Comparison of ENCODE assay signal across 17 cellular contexts in the genomic region with DNA sequence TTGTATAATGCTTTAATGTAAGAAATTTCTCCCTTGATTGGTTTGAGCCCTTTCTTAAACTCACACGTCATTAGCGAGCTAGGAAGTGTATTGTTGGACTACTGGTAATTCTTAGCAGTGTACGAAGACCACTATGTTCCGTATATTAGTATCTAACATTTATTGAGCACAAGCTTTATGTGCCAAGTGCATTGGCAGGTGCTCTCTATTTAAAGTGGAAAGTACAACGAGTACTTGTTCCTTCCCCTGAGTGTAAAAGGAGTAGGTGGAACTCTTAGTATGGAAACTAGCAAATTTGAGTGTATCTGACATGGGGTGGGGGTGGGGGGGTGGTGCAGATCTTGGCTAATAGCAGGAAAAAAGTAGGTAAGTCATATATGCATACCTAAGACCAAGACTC.
DNase-seq lines count a peak whose midpoint lies in the region; ATAC-seq and TF ChIP-seq lines count a peak whose summit lies in the region.
"Had no signal": no experiment of that assay in that cellular context is flagged by ENCODE, and none has a peak within 500 bp of the region (broad histone marks: within the 10 kb centered on the region; RNA-seq: fewer than 3 reads in every experiment).

No MANE protein-coding gene starts in this region.

- intact Hi-C loops in Right ventricle myocardium inferior (cut with DNase I) (loop anchor here (10.0 kb wide), 1 partner anchor 179 kb away; no protein-coding TSS in a partner anchor), left cardiac atrium (cut with DNase I) (no loop called here), left ventricle myocardium inferior (cut with micrococcal nuclease) (no loop called here)

- H3K4me1 ChIP-seq in left ventricle myocardium inferior (no peaks in the 10 kb centered on the region), right atrium auricular region (no peaks in the 10 kb centered on the region)
- H3K4me1 ChIP-seq: A549, Caco-2 had no signal

- no peak for DNase-seq in Right ventricle myocardium inferior (ENCODE audit: missing footprints)
- no peak for DNase-seq in left cardiac atrium
- no peak for DNase-seq in left ventricle myocardium inferior
- DNase-seq in right atrium auricular region (ENCODE audit: low spot score) = no peak
- peak; percentile 2 for DNase-seq in LNCaP clone FGC (ENCODE audit: low read depth)
- DNase-seq: AML-193; Caco-2; Calu3; CD4-positive, alpha-beta T cell; CD8-positive, alpha-beta T cell; DMS79 treated with DMSO at 0.1 percent for 48 hours; GF-D8 had no signal

- H3K27ac ChIP-seq in left ventricle myocardium inferior (replicated peaks) (peak overlapping the region; percentile 24), right atrium auricular region (no peak overlapping the region)
- H3K27ac ChIP-seq: 22Rv1; A549; BLaER1 treated with 17β-estradiol and CSF1 and Interleukin-3, amounts not matched to agents 10 nM and 100 nM; C4-2B had no signal

- no peaks in the 10 kb centered on the region for H3K36me3 ChIP-seq in left ventricle myocardium inferior
- H3K36me3 ChIP-seq in right atrium auricular region = no peaks in the 10 kb centered on the region
- H3K36me3 ChIP-seq: BLaER1 treated with 17β-estradiol and CSF1 and Interleukin-3, amounts not matched to agents 10 nM and 100 nM had no signal

- H3K27me3 ChIP-seq in left ventricle myocardium inferior (ENCODE audit: low read depth) (no peaks in the 10 kb centered on the region), right atrium auricular region (no peaks in the 10 kb centered on the region)
- H3K27me3 ChIP-seq: BLaER1 treated with 17β-estradiol and CSF1 and Interleukin-3, amounts not matched to agents 10 nM and 100 nM had no signal

- TF ChIP-seq CTCF in left ventricle myocardium inferior (IDR thresholded peaks at IDR 0.05; ENCODE audit: borderline replicate concordance) (no peak), right atrium auricular region (IDR thresholded peaks at IDR 0.05) (no peak), LNCaP clone FGC (IDR thresholded peaks at IDR 0.05; ENCODE audit: control insufficient read depth, extremely low read depth, insufficient read depth) (no peak)

- H3K9me3 ChIP-seq in left ventricle myocardium inferior (replicated peaks) = no peaks in the 10 kb centered on the region
- H3K9me3 ChIP-seq in right atrium auricular region = no peaks in the 10 kb centered on the region
- H3K9me3 ChIP-seq: A549, Caco-2 had no signal

- no peak overlapping the region for H3K4me3 ChIP-seq in left ventricle myocardium inferior
- no peak overlapping the region for H3K4me3 ChIP-seq in right atrium auricular region
- no peak overlapping the region for H3K4me3 ChIP-seq in LNCaP clone FGC (ENCODE audit: low read depth, low read length)
- H3K4me3 ChIP-seq: A549; BLaER1 treated with 17β-estradiol and CSF1 and Interleukin-3, amounts not matched to agents 10 nM and 100 nM had no signal

- ATAC-seq in Right ventricle myocardium inferior = peak; percentile 52
- ATAC-seq in left cardiac atrium = no peak
- no peak for ATAC-seq in GM21737 (IDR thresholded peaks at IDR 0.05; ENCODE audit: unreplicated experiment)
- ATAC-seq: A549; CD8-positive, alpha-beta T cell had no signal
